Comparison of ENCODE assay signal across 10 cellular contexts in genomic region chr1:205478985-205479384, GRCh38. TPM values are rescaled to one million over a fixed set of nuclear protein-coding genes. Genes with fewer than 3 reads are reported as not detected.
"Had no signal": no experiment of that assay in that cellular context is flagged by ENCODE, and none has a peak within 500 bp of the region (broad histone marks: within the 10 kb centered on the region; RNA-seq: fewer than 3 reads in every experiment).

No MANE protein-coding gene starts in this region.

RNA-seq across cellular contexts. Expression of gene BLACAT1, which starts 23.1 kb away (rescaled TPM):
- total RNA-seq: ascending aorta, chondrocyte, dermis blood vessel endothelial cell, endothelial cell of umbilical vein, fibroblast of lung, fibroblast of villous mesenchyme, gastroesophageal sphincter, glomerular endothelial cell had no signal
- polyA plus RNA-seq: endothelial cell of umbilical vein, fibroblast of lung, heart right ventricle had no signal

RNA-seq across cellular contexts. Expression of gene LEMD1, which starts 57.1 kb away (rescaled TPM):
- total RNA-seq: ascending aorta, chondrocyte, dermis blood vessel endothelial cell, endothelial cell of umbilical vein, fibroblast of lung, fibroblast of villous mesenchyme, gastroesophageal sphincter, glomerular endothelial cell, heart right ventricle, T-helper 17 cell had no signal
- polyA plus RNA-seq: endothelial cell of umbilical vein, fibroblast of lung, heart right ventricle had no signal
